In the genomic region with DNA sequence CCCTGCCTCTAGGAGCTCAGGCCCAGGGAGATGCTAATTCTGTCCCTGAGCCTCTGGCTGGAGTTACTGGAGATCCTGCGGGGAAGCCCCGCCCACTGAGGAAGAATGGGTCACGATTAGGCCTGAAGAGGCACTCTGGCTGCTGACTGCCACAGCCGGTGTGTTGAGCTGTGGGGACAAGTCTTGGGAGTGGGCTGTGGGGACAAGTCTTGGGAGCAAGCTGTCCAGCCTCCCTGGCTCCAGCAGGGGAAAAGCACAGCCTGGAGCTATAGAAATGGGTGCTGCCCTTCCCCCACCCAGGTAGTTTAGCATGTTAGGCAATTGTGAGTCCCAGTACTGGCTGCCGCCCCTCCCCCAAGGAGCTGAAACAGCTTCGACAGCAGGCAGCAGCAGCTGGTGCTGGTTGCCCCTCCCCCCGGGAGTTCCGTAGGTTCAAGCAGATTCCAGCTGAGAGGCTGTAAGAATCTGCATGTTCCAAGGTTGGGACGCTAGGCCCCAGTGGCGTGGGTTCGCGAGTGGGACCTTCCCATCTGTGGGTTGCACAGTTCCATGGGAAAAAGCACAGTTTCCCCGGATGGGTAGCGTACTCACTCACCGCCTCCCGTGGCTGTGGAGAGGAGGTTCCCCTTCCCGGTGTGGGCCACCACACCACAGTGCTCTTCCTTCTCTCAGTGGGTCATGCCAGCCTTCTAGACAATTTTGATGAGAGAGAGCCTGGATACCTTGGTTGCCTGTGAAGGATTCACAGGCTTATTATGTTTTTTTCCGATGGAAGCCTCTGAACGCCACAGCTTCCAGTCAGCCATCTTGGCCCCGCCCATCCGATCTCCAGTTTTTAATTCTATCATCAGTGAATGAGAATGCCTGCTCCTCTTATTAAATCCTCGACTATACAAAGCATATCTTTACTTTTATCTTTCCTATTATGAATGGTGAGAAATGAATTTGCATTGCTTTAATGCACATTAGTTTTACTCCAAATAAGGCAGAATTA, we compare ENCODE assay signal across 15 cellular contexts.
DNase-seq lines count a peak whose midpoint lies in the region; ATAC-seq and TF ChIP-seq lines count a peak whose summit lies in the region.
"Had no signal": no experiment of that assay in that cellular context is flagged by ENCODE, and none has a peak within 500 bp of the region (broad histone marks: within the 10 kb centered on the region; RNA-seq: fewer than 3 reads in every experiment).

No MANE protein-coding gene starts in this region.

- H3K27me3 Mint-ChIP-seq in chondrocyte (ENCODE audit: low read depth): peaks cover 2% of the 10 kb centered on the region
- H3K27me3 Mint-ChIP-seq: T-helper 17 cell had no signal

- peaks cover 15% of the 10 kb centered on the region for H3K9me3 Mint-ChIP-seq in chondrocyte (ENCODE audit: low read depth)
- H3K9me3 Mint-ChIP-seq: activated T-helper 2 cell treated with anti-CD3 and anti-CD28 coated beads, Interferon-gamma antibody, Interleukin-2, Interleukin-4, amounts not matched to agents 10 μg/mL and 5 μg/mL and 100 μg/mL, durations not matched to agents 14 hours and 24 hours and 36 hours had no signal

- no peak overlapping the region for H3K27ac Mint-ChIP-seq in chondrocyte (ENCODE audit: unreplicated experiment)
- H3K27ac Mint-ChIP-seq: activated T-helper 2 cell treated with anti-CD3 and anti-CD28 coated beads, Interferon-gamma antibody, Interleukin-2, Interleukin-4, amounts not matched to agents 10 μg/mL and 5 μg/mL and 100 μg/mL, durations not matched to agents 14 hours and 24 hours and 36 hours; T-helper 17 cell had no signal

- H3K4me3 Mint-ChIP-seq in chondrocyte (ENCODE audit: unreplicated experiment): no peak overlapping the region
- H3K4me3 Mint-ChIP-seq: T-helper 17 cell had no signal

- peak; percentile 38 for DNase-seq in NCI-H2107 treated with DMSO at 0.1 percent for 48 hours (lab: John Stamatoyannopoulos, UW; ENCODE audit: unreplicated experiment)
- DNase-seq in NCI-H2107 (lab: John Stamatoyannopoulos, UW): no peak
- DNase-seq in NCI-H2171 (lab: John Stamatoyannopoulos, UW): peak; percentile 63
- DNase-seq in chondrocyte (ENCODE audit: low spot score): peak; percentile 61
- no peak for DNase-seq in sciatic nerve (ENCODE audit: low spot score)
- DNase-seq in H4 (ENCODE audit: low spot score): no peak
- no peak for DNase-seq in CD1c-positive myeloid dendritic cell (ENCODE audit: extremely low spot score)
- DNase-seq in C1 segment of cervical spinal cord (lab: John Stamatoyannopoulos, UW): no peak
- DNase-seq: aorta, cortex of kidney, MG63, T-helper 17 cell, transverse colon had no signal

- H3K4me1 Mint-ChIP-seq in chondrocyte (ENCODE audit: low read depth): no peaks in the 10 kb centered on the region
- H3K4me1 Mint-ChIP-seq: T-helper 17 cell had no signal

- intact Hi-C loops in sciatic nerve (cut with DNase I): no loop called here

- TF ChIP-seq CTCF in chondrocyte (IDR thresholded peaks at IDR 0.05): no peak

- peak; percentile 34 for ATAC-seq in sciatic nerve
- ATAC-seq: A549, T-helper 17 cell had no signal

- H3K36me3 Mint-ChIP-seq in chondrocyte (ENCODE audit: low read depth): no peaks in the 10 kb centered on the region

Comparison
In these comparisons a context has a peak if more than half of its experiments do, and no peak if none do; other contexts are left out.
1. DNase-seq: peak in NCI-H2107 treated with DMSO at 0.1 percent for 48 hours (single experiment), NCI-H2171 (single experiment) and chondrocyte (single experiment); none in NCI-H2107 (single experiment), sciatic nerve (single experiment), H4 (single experiment), CD1c-positive myeloid dendritic cell (single experiment) and C1 segment of cervical spinal cord (0 of 14).